1 cellular context compared by ENCODE assay signal in genomic region chr3:138434276-138434874, GRCh38.
TF ChIP-seq lines count a peak whose summit lies in the region.

Gene ESYT3, plus strand, starts transcription at chr3:138434616. Its CDS starts 183 bp downstream, at chr3:138434799.

TF ChIP-seq in HepG2, 621 proteins besides CTCF, POLR2A, EP300 and RAD21 (continued from another document and continues in another):
- TF ChIP-seq CERS6 (CRISPR knock-in tag; IDR thresholded peaks at IDR 0.05) (peak; percentile 90; the same call in 1 of the 2 replicates), MTA1 (CRISPR knock-in tag; IDR thresholded peaks at IDR 0.05; ENCODE audit: borderline replicate concordance) (peak; percentile 86; the same call in 1 of the 2 replicates), ZNF383 (CRISPR knock-in tag; IDR thresholded peaks at IDR 0.05; ENCODE audit: borderline replicate concordance) (no peak), ZBTB4 (CRISPR knock-in tag; IDR thresholded peaks at IDR 0.05; ENCODE audit: borderline replicate concordance) (peak; percentile 93; the same call in 1 of the 2 replicates), ZSCAN12 (CRISPR knock-in tag; IDR thresholded peaks at IDR 0.05) (peak; percentile 87; the same call in 1 of the 2 replicates), ZZZ3 (CRISPR knock-in tag; IDR thresholded peaks at IDR 0.05; ENCODE audit: borderline replicate concordance) (no peak; the same call in 1 of the 2 replicates), ZNF230 (CRISPR knock-in tag; IDR thresholded peaks at IDR 0.05) (peak; percentile 94), CBX5 (CRISPR knock-in tag; IDR thresholded peaks at IDR 0.05; ENCODE audit: borderline replicate concordance) (peak; percentile 69; the same call in 1 of the 2 replicates), ZBTB3 (CRISPR knock-in tag; IDR thresholded peaks at IDR 0.05; ENCODE audit: borderline replicate concordance, low read depth) (0 out of 2 replicates have a peak, but pooled peaks have one; percentile 53), STAT5B (CRISPR knock-in tag; IDR thresholded peaks at IDR 0.05) (no peak), ATF7-NPFF (CRISPR knock-in tag; IDR thresholded peaks at IDR 0.05; ENCODE audit: low read depth) (peak; percentile 85), KLF11 (CRISPR knock-in tag; IDR thresholded peaks at IDR 0.05) (peak; percentile 91; the same call in 1 of the 2 replicates), ZNF407 (CRISPR knock-in tag; IDR thresholded peaks at IDR 0.05; ENCODE audit: not compliant biosample characterization) (peak; percentile 86), ZNF724P (CRISPR knock-in tag; IDR thresholded peaks at IDR 0.05; ENCODE audit: borderline replicate concordance) (peak; percentile 93; the same call in 1 of the 2 replicates), ZNF883 (CRISPR knock-in tag; IDR thresholded peaks at IDR 0.05; ENCODE audit: not compliant biosample characterization) (peak; percentile 97), ZNF550 (CRISPR knock-in tag; IDR thresholded peaks at IDR 0.05; ENCODE audit: borderline replicate concordance) (no peak; the same call in 1 of the 2 replicates), HOXA9 (CRISPR knock-in tag; IDR thresholded peaks at IDR 0.05; ENCODE audit: borderline replicate concordance) (peak; percentile 76; the same call in 1 of the 2 replicates), ZNF460 (CRISPR knock-in tag; IDR thresholded peaks at IDR 0.05; ENCODE audit: borderline replicate concordance) (no peak), HNRNPK (IDR thresholded peaks at IDR 0.05; ENCODE audit: low read depth, low read length, poor library complexity, severe bottlenecking) (no peak), ZNF414 (CRISPR knock-in tag; IDR thresholded peaks at IDR 0.05) (peak; percentile 69; the same call in 1 of the 2 replicates), ZNF607 (CRISPR knock-in tag; IDR thresholded peaks at IDR 0.05; ENCODE audit: borderline replicate concordance) (peak; percentile 91), CCDC6 (CRISPR knock-in tag; IDR thresholded peaks at IDR 0.05) (peak; percentile 95), NFE2L1 (CRISPR knock-in tag; IDR thresholded peaks at IDR 0.05; ENCODE audit: borderline replicate concordance) (no peak), ZBTB34 (CRISPR knock-in tag; IDR thresholded peaks at IDR 0.05) (peak; percentile 86), AKAP8 (CRISPR knock-in tag; IDR thresholded peaks at IDR 0.05) (no peak), GPBP1L1 (CRISPR knock-in tag; IDR thresholded peaks at IDR 0.05) (no peak), ZNF597 (CRISPR knock-in tag; IDR thresholded peaks at IDR 0.05) (no peak), ZNF713 (CRISPR knock-in tag; IDR thresholded peaks at IDR 0.05) (peak; percentile 47; the same call in 1 of the 2 replicates), GMEB2 (CRISPR knock-in tag; IDR thresholded peaks at IDR 0.05; ENCODE audit: low read depth) (no peak), HNF4A (CRISPR knock-in tag; IDR thresholded peaks at IDR 0.05) (peak; percentile 57; the same call in 1 of the 2 replicates), ZMAT5 (CRISPR knock-in tag; IDR thresholded peaks at IDR 0.05; ENCODE audit: borderline replicate concordance, low read depth) (no peak), FOXO1 (CRISPR knock-in tag; IDR thresholded peaks at IDR 0.05) (peak; percentile 54), ZNF598 (CRISPR knock-in tag; IDR thresholded peaks at IDR 0.05; ENCODE audit: borderline replicate concordance) (peak; percentile 83; the same call in 1 of the 2 replicates), SRSF9 (IDR thresholded peaks at IDR 0.05; ENCODE audit: borderline replicate concordance, insufficient read depth, low read depth, low read length, poor library complexity, severe bottlenecking) (no peak)
